ENCODE assay signal across 28 cellular contexts in genomic region chr9:3847377-3847776, GRCh38.
"Had no signal": no experiment of that assay in that cellular context is flagged by ENCODE, and none has a peak within 500 bp of the region (broad histone marks: within the 10 kb centered on the region; RNA-seq: fewer than 3 reads in every experiment).

No MANE protein-coding gene starts in this region.

- H3K4me3 Mint-ChIP-seq: stimulated activated memory B cell treated with anti-CD40 and anti-IgM and Interleukin-4, amounts not matched to agents 10 μg/mL and 1 μg/mL and 100 μg/mL, for 72 hours; stimulated activated naive B cell treated with anti-CD40 and anti-IgM and Interleukin-4, amounts not matched to agents 10 μg/mL and 1 μg/mL and 100 μg/mL, for 72 hours; stimulated activated naive CD8-positive, alpha-beta T cell treated with anti-CD3 and anti-CD28 coated beads, Interleukin-15, amount 100 ng/mL, for 72 hours; stimulated activated naive CD8-positive, alpha-beta T cell treated with anti-CD3 and anti-CD28 coated beads, Interleukin-15, Interleukin-2, amounts not matched to agents 100 ng/mL and 50 ng/mL, for 24 hours; type B pancreatic cell had no signal

- H3K4me1 Mint-ChIP-seq: stimulated activated memory B cell treated with anti-CD40 and anti-IgM and Interleukin-4, amounts not matched to agents 10 μg/mL and 1 μg/mL and 100 μg/mL, for 72 hours; stimulated activated naive CD8-positive, alpha-beta T cell treated with anti-CD3 and anti-CD28 coated beads, Interleukin-15, amount 100 ng/mL, for 72 hours had no signal

- H3K27ac Mint-ChIP-seq: stimulated activated memory B cell treated with anti-CD40 and anti-IgM and Interleukin-4, amounts not matched to agents 10 μg/mL and 1 μg/mL and 100 μg/mL, for 72 hours; stimulated activated naive B cell treated with anti-CD40 and anti-IgM and Interleukin-4, amounts not matched to agents 10 μg/mL and 1 μg/mL and 100 μg/mL, for 72 hours; stimulated activated naive CD8-positive, alpha-beta T cell treated with anti-CD3 and anti-CD28 coated beads, Interleukin-15, amount 100 ng/mL, for 72 hours; stimulated activated naive CD8-positive, alpha-beta T cell treated with anti-CD3 and anti-CD28 coated beads, Interleukin-15, Interleukin-2, amounts not matched to agents 100 ng/mL and 50 ng/mL, for 24 hours; type B pancreatic cell had no signal

- FAIRE-seq: urothelium cell line had no signal

- H3K4me3 ChIP-seq: stomach, suprapubic skin, testis, thoracic aorta, thyroid gland, tibial artery, tibial nerve, transverse colon, upper lobe of left lung, upper lobe of right lung, uterus, vagina had no signal

- H3K27me3 Mint-ChIP-seq: stimulated activated naive CD8-positive, alpha-beta T cell treated with anti-CD3 and anti-CD28 coated beads, Interleukin-15, amount 100 ng/mL, for 72 hours; type B pancreatic cell had no signal

- H3K4me1 ChIP-seq: stomach, testis, tibial artery, tibial nerve, transverse colon, upper lobe of left lung, upper lobe of right lung, uterus, vagina had no signal

- DNase-seq: stimulated activated CD4-positive, alpha-beta T cell treated with anti-CD3 and anti-CD28 coated beads, Interleukin-2, amount 100 ng/mL, for 48 hours; stimulated activated CD4-positive, alpha-beta T cell treated with anti-CD3 and anti-CD28 coated beads, Interleukin-4, amount 100 ng/mL, for 1 hour; stimulated activated CD4-positive, alpha-beta T cell treated with anti-CD3 and anti-CD28 coated beads, Interleukin-4, amount 100 ng/mL, for 24 hours; stimulated activated CD4-positive, alpha-beta T cell treated with anti-CD3 and anti-CD28 coated beads, Interleukin-4, amount 100 ng/mL, for 4 hours; stimulated activated CD8-positive, alpha-beta memory T cell treated with anti-CD3 and anti-CD28 coated beads, Interleukin-4, amount 100 ng/mL, for 48 hours; stimulated activated naive B cell treated with anti-CD40 and anti-IgM and Interleukin-4, amounts not matched to agents 10 μg/mL and 1 μg/mL and 100 μg/mL, for 72 hours; stimulated activated naive CD4-positive, alpha-beta T cell; stimulated activated naive CD4-positive, alpha-beta T cell treated with Interleukin-2 at 50 U/mL for 16 hours; stimulated activated naive CD8-positive, alpha-beta T cell treated with anti-CD3 and anti-CD28 coated beads, Interleukin-15, amount 100 ng/mL, for 72 hours; stimulated activated naive CD8-positive, alpha-beta T cell treated with anti-CD3 and anti-CD28 coated beads, Interleukin-15, Interleukin-2, amounts not matched to agents 100 U/mL and 50 U/mL, for 24 hours; stomach; substantia nigra; testis; thyroid gland; tibial artery; transverse colon; trophoblast cell; upper lobe of right lung; uterus had no signal

- H3K27ac ChIP-seq: stomach, testis, thoracic aorta, thyroid gland, tibial artery, tibial nerve, transverse colon, upper lobe of left lung, upper lobe of right lung, uterus, vagina had no signal

- ATAC-seq: stimulated activated memory B cell treated with anti-CD40 and anti-IgM and Interleukin-4, amounts not matched to agents 10 μg/mL and 1 μg/mL and 100 μg/mL, for 72 hours; stimulated activated naive B cell treated with anti-CD40 and anti-IgM and Interleukin-4, amounts not matched to agents 10 μg/mL and 1 μg/mL and 100 μg/mL, for 72 hours; stimulated activated naive CD8-positive, alpha-beta T cell treated with anti-CD3 and anti-CD28 coated beads, Interleukin-15, amount 100 ng/mL, for 72 hours; stimulated activated naive CD8-positive, alpha-beta T cell treated with anti-CD3 and anti-CD28 coated beads, Interleukin-15, Interleukin-2, amounts not matched to agents 100 U/mL and 50 U/mL, for 24 hours; upper lobe of right lung had no signal

- H3K9me3 ChIP-seq: stomach, suprapubic skin, testis, thoracic aorta, thyroid gland, tibial artery, tibial nerve, transverse colon, upper lobe of left lung, upper lobe of right lung, uterus, vagina had no signal

- H3K9me3 Mint-ChIP-seq: stimulated activated memory B cell treated with anti-CD40 and anti-IgM and Interleukin-4, amounts not matched to agents 10 μg/mL and 1 μg/mL and 100 μg/mL, for 72 hours; stimulated activated naive B cell treated with anti-CD40 and anti-IgM and Interleukin-4, amounts not matched to agents 10 μg/mL and 1 μg/mL and 100 μg/mL, for 72 hours; stimulated activated naive CD8-positive, alpha-beta T cell treated with anti-CD3 and anti-CD28 coated beads, Interleukin-15, amount 100 ng/mL, for 72 hours; stimulated activated naive CD8-positive, alpha-beta T cell treated with anti-CD3 and anti-CD28 coated beads, Interleukin-15, Interleukin-2, amounts not matched to agents 100 ng/mL and 50 ng/mL, for 24 hours; type B pancreatic cell had no signal

- H3K27me3 ChIP-seq: stomach, suprapubic skin, testis, thyroid gland, tibial artery, tibial nerve, transverse colon, upper lobe of left lung, upper lobe of right lung, uterus, vagina had no signal

- H3K36me3 Mint-ChIP-seq: stimulated activated memory B cell treated with anti-CD40 and anti-IgM and Interleukin-4, amounts not matched to agents 10 μg/mL and 1 μg/mL and 100 μg/mL, for 72 hours; stimulated activated naive B cell treated with anti-CD40 and anti-IgM and Interleukin-4, amounts not matched to agents 10 μg/mL and 1 μg/mL and 100 μg/mL, for 72 hours had no signal

- H3K36me3 ChIP-seq: suprapubic skin, thyroid gland, transverse colon, upper lobe of left lung, uterus, vagina had no signal
